Comparison of ENCODE assay signal across 28 cellular contexts in genomic region chr1:190303501-190303900, GRCh38.
"Had no signal": no experiment of that assay in that cellular context is flagged by ENCODE, and none has a peak within 500 bp of the region (broad histone marks: within the 10 kb centered on the region; RNA-seq: fewer than 3 reads in every experiment).

No MANE protein-coding gene starts in this region.

- H3K36me3 Mint-ChIP-seq: naive B cell; stimulated activated effector memory CD8-positive, alpha-beta T cell treated with anti-CD3 and anti-CD28 coated beads, Interleukin-12 subunit alpha, Interleukin-12 subunit beta, amount 100 ng/mL, for 72 hours had no signal

- H3K36me3 ChIP-seq: gastrocnemius medialis, ovary, sigmoid colon, stomach, thyroid gland, vagina had no signal

- FAIRE-seq: keratinocyte had no signal

- H3K27me3 Mint-ChIP-seq: naive B cell had no signal

- H3K4me1 Mint-ChIP-seq: naive B cell; nephron; stimulated activated effector memory CD8-positive, alpha-beta T cell treated with anti-CD3 and anti-CD28 coated beads, Interleukin-12 subunit alpha, Interleukin-12 subunit beta, amount 100 ng/mL, for 72 hours had no signal

- ATAC-seq: esophagus mucosa; gastrocnemius medialis; mucosa of descending colon; psoas muscle; right cardiac atrium; stimulated activated effector memory CD8-positive, alpha-beta T cell treated with anti-CD3 and anti-CD28 coated beads, Interleukin-12 subunit alpha, Interleukin-12 subunit beta, amount 100 ng/mL, for 72 hours had no signal

- H3K27me3 ChIP-seq: dorsolateral prefrontal cortex, gastrocnemius medialis, ovary, sigmoid colon, stomach, thyroid gland, vagina had no signal

- H3K9me3 ChIP-seq: gastrocnemius medialis, mucosa of descending colon, ovary, psoas muscle, sigmoid colon, stomach, thyroid gland, vagina had no signal

- H3K27ac Mint-ChIP-seq: mesothelial cell of epicardium; naive B cell; nephron; stimulated activated effector memory CD8-positive, alpha-beta T cell treated with anti-CD3 and anti-CD28 coated beads, Interleukin-12 subunit alpha, Interleukin-12 subunit beta, amount 100 ng/mL, for 72 hours had no signal

- DNase-seq: dorsolateral prefrontal cortex; effector CD4-positive, alpha-beta T cell; foreskin fibroblast; gastrocnemius medialis; head of caudate nucleus; mesenchymal stem cell; mucosa of descending colon; naive B cell; nucleus accumbens; ovary; posterior cingulate gyrus; psoas muscle; right cardiac atrium; sigmoid colon; stimulated activated CD4-positive, alpha-beta T cell treated with anti-CD3 and anti-CD28 coated beads, Interleukin-2, amount 100 ng/mL, for 24 hours; stimulated activated CD4-positive, alpha-beta T cell treated with anti-CD3 and anti-CD28 coated beads, Interleukin-4, amount 100 ng/mL, for 24 hours; stimulated activated naive CD4-positive, alpha-beta T cell treated with Interleukin-2 at 50 U/mL for 16 hours; stomach; thyroid gland; trophoblast cell had no signal

- H3K27ac ChIP-seq: dorsolateral prefrontal cortex, epithelial cell of prostate, gastrocnemius medialis, ovary, psoas muscle, sigmoid colon, stomach, thyroid gland, vagina had no signal

- H3K4me3 ChIP-seq: dorsolateral prefrontal cortex, gastrocnemius medialis, lung, mucosa of descending colon, ovary, psoas muscle, sigmoid colon, stomach, thyroid gland, vagina had no signal

- H3K4me1 ChIP-seq: gastrocnemius medialis, psoas muscle, sigmoid colon, stomach, thyroid gland, vagina had no signal

- H3K4me3 Mint-ChIP-seq: mesothelial cell of epicardium; naive B cell; nephron; stimulated activated effector memory CD8-positive, alpha-beta T cell treated with anti-CD3 and anti-CD28 coated beads, Interleukin-12 subunit alpha, Interleukin-12 subunit beta, amount 100 ng/mL, for 72 hours had no signal
